In the genomic region with DNA sequence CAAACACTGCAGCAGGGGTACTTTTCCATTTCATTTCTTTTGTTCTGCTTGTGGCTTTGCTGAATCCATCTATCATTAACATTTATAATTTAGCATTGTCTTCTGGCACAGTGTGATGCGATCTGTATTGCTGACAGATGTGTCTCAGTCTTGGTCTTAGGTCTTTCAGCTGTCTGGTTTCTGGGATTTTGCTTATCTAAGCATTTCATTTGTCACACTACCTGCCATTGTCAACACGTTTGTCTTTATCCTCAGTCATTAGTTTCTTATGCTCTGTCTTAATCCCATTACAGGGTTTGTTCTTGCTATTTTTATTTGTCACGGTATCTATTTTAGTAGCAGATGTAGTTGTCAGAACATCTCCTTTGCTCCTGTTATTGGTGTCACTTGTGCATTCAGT, we compare ENCODE assay signal across 1 cellular context.
TF ChIP-seq lines count a peak whose summit lies in the region.

No MANE protein-coding gene starts in this region.

TF ChIP-seq in GM23338, 12 proteins besides CTCF, POLR2A, EP300 and RAD21 (continued from another document):
- TF ChIP-seq ZNF462 (CRISPR knock-in tag; IDR thresholded peaks at IDR 0.05) (no peak), JUNB (IDR thresholded peaks at IDR 0.05; ENCODE audit: unreplicated experiment) (no peak), POLR2AphosphoS5 (IDR thresholded peaks at IDR 0.05; ENCODE audit: low read depth) (no peak), EZH2phosphoT487 (IDR thresholded peaks at IDR 0.05; ENCODE audit: unreplicated experiment) (no peak), ETS1 (IDR thresholded peaks at IDR 0.05) (no peak), STAT1 (IDR thresholded peaks at IDR 0.05; ENCODE audit: unreplicated experiment) (no peak), ZNF114 (CRISPR knock-in tag; IDR thresholded peaks at IDR 0.05) (no peak), NANOG (IDR thresholded peaks at IDR 0.05; ENCODE audit: borderline replicate concordance) (no peak)
- TF ChIP-seq, protein P1, sequence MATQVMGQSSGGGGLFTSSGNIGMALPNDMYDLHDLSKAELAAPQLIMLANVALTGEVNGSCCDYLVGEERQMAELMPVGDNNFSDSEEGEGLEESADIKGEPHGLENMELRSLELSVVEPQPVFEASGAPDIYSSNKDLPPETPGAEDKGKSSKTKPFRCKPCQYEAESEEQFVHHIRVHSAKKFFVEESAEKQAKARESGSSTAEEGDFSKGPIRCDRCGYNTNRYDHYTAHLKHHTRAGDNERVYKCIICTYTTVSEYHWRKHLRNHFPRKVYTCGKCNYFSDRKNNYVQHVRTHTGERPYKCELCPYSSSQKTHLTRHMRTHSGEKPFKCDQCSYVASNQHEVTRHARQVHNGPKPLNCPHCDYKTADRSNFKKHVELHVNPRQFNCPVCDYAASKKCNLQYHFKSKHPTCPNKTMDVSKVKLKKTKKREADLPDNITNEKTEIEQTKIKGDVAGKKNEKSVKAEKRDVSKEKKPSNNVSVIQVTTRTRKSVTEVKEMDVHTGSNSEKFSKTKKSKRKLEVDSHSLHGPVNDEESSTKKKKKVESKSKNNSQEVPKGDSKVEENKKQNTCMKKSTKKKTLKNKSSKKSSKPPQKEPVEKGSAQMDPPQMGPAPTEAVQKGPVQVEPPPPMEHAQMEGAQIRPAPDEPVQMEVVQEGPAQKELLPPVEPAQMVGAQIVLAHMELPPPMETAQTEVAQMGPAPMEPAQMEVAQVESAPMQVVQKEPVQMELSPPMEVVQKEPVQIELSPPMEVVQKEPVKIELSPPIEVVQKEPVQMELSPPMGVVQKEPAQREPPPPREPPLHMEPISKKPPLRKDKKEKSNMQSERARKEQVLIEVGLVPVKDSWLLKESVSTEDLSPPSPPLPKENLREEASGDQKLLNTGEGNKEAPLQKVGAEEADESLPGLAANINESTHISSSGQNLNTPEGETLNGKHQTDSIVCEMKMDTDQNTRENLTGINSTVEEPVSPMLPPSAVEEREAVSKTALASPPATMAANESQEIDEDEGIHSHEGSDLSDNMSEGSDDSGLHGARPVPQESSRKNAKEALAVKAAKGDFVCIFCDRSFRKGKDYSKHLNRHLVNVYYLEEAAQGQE (IDR thresholded peaks at IDR 0.05; ENCODE audit: unreplicated experiment): no peak
